In the genomic region with DNA sequence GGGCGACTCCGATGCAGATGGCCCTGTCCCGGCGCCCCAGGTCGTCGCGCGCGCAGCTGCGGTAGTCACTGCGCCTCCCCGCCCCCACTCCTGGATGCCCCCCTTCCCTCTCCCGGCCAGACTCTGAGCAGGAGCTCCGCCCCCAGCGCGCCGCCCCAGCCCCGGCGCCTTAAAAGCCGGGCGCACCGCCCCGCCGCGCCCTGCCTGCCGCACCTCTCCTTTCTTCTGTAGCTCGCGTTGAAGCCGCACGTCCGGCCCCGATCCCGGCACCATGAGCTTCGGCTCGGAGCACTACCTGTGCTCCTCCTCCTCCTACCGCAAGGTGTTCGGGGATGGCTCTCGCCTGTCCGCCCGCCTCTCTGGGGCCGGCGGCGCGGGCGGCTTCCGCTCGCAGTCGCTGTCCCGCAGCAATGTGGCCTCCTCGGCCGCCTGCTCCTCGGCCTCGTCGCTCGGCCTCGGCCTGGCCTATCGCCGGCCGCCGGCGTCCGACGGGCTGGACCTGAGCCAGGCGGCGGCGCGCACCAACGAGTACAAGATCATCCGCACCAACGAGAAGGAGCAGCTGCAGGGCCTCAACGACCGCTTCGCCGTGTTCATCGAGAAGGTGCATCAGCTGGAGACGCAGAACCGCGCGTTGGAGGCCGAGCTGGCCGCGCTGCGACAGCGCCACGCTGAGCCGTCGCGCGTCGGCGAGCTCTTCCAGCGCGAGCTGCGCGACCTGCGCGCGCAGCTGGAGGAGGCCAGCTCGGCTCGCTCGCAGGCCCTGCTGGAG, we compare ENCODE assay signal across 8 cellular contexts. TPM values are rescaled to one million over a fixed set of nuclear protein-coding genes. Genes with fewer than 3 reads are reported as not detected.
A peak's percentile ranks its signal among the peaks of the same experiment; 100 is the strongest.
DNase-seq lines count a peak whose midpoint lies in the region; ATAC-seq and TF ChIP-seq lines count a peak whose summit lies in the region.

Gene INA (plus strand): TSS at position 198 of the 772 bp plus-strand sequence. CDS start 74 bp downstream, at position 272.

- TF ChIP-seq CTCF in PC-9 (conservative IDR thresholded peaks at IDR 0.05) = no peak
- TF ChIP-seq CTCF in cardiac fibroblast (IDR thresholded peaks at IDR 0.05; ENCODE audit: low read depth, low read length) = no peak
- no peak for TF ChIP-seq CTCF in lower lobe of right lung (IDR thresholded peaks at IDR 0.05)
- TF ChIP-seq CTCF in tibial artery (IDR thresholded peaks at IDR 0.05) = no peak

- H2AFZ ChIP-seq in PC-9 = peak within 1 kb of the TSS; percentile 75

- no peaks in the 10 kb centered on the region for H4K20me1 ChIP-seq in PC-9 (ENCODE audit: insufficient read depth)

- H3K36me3 ChIP-seq in PC-9 (ENCODE audit: low read depth) (no peaks in the 10 kb centered on the region), lower lobe of right lung (no peaks in the 10 kb centered on the region), tibial artery (no peaks in the 10 kb centered on the region)

- H3K27ac ChIP-seq in PC-9 = no peak within 1 kb of the TSS
- no peak within 1 kb of the TSS for H3K27ac ChIP-seq in lower lobe of right lung
- no peak within 1 kb of the TSS for H3K27ac ChIP-seq in tibial artery

- ATAC-seq in lower lobe of right lung (no peak), GM19467 (IDR thresholded peaks at IDR 0.05; ENCODE audit: unreplicated experiment) (no peak), GM21423 (IDR thresholded peaks at IDR 0.05; ENCODE audit: unreplicated experiment) (no peak)

- no peaks in the 10 kb centered on the region for H3K9me2 ChIP-seq in PC-9 (ENCODE audit: insufficient read depth)

- DNase-seq in Ammon's horn (ENCODE audit: low spot score) = peak; percentile 42
- DNase-seq in GM19240 (ENCODE audit: insufficient read length, low spot score) = peak; percentile 39
- peak; percentile 49 to 55 for DNase-seq in PC-9
- DNase-seq in cardiac fibroblast (ENCODE audit: low read depth in 2 of 2) = peak; percentile 23 to 40
- DNase-seq in lower lobe of right lung = no peak
- DNase-seq in tibial artery = no peak

- BruUV-seq in PC-9 (replicated peaks; lab: Mats Ljungman, UMichigan) = TSS peak; percentile 31

- peaks cover 22% of the 10 kb centered on the region for H3F3A ChIP-seq in PC-9 (ENCODE audit: insufficient read depth, low read depth)

- H3K4me2 ChIP-seq in PC-9 = peak within 1 kb of the TSS; percentile 80

- no peaks in the 10 kb centered on the region for H3K9me3 ChIP-seq in PC-9 (ENCODE audit: insufficient read depth, low read depth)
- H3K9me3 ChIP-seq in lower lobe of right lung = no peaks in the 10 kb centered on the region
- no peaks in the 10 kb centered on the region for H3K9me3 ChIP-seq in tibial artery

- H3K4me1 ChIP-seq in PC-9 (replicated peaks; ENCODE audit: insufficient read depth) (peaks cover 29% of the 10 kb centered on the region), lower lobe of right lung (peaks cover 6% of the 10 kb centered on the region), tibial artery (peaks cover 0 to 31% (median 25%) of the 10 kb centered on the region in 4 donors)

- CTCF ChIA-PET in PC-9 (lab: Charles Lee) = interaction anchor here (0.6 to 1.1 kb wide), 3 partner anchors 29 to 775 kb away, joined by 3 read pairs; partner anchors contain the start of genes ACTR1A and CNNM2

- POLR2A ChIA-PET in PC-9 (lab: Charles Lee; ENCODE audit: unreplicated experiment) = no interaction called here

- intact Hi-C loops in PC-9 (cut with micrococcal nuclease; ENCODE audit: unreplicated experiment) = loop anchor here (5.0 kb wide), 1 partner anchor 35 kb away; no protein-coding TSS in a partner anchor
- intact Hi-C loops in lower lobe of right lung (cut with DNase I) = no loop called here
- intact Hi-C loops in tibial artery (cut with DNase I; ENCODE audit: low total_unique reads) = no loop called here

- H3K27me3 ChIP-seq in PC-9 (ENCODE audit: insufficient read depth, low read depth) = no peaks in the 10 kb centered on the region
- peaks cover 59% of the 10 kb centered on the region for H3K27me3 ChIP-seq in lower lobe of right lung (ENCODE audit: low read depth)
- H3K27me3 ChIP-seq in tibial artery = peaks cover 12 to 62% of the 10 kb centered on the region in 2 donors

- H3K79me2 ChIP-seq in PC-9 (ENCODE audit: low read depth) = peaks cover 8% of the 10 kb centered on the region; the same call in 1 of the 2 replicates

- H3K4me3 ChIP-seq in PC-9 (peak within 1 kb of the TSS; percentile 55), cardiac fibroblast (replicated peaks in 1 of 2; ENCODE audit: low read depth in 2 of 2, low read length in 2 of 2) (no peak within 1 kb of the TSS), lower lobe of right lung (peak within 1 kb of the TSS; percentile 31), tibial artery (peak within 1 kb of the TSS; percentile 7 to 35)

RNA-seq across cellular contexts. Expression of gene INA, which starts in this region (rescaled TPM):
- total RNA-seq in PC-9 (2021) (20.4 and 20.9 TPM in 2 replicates), lower lobe of right lung (not detected)

Comparison
In these comparisons a context has a peak if more than half of its experiments do, and no peak if none do; other contexts are left out.
1. RNA of gene INA (total RNA-seq): 20.4 to 20.9 TPM in PC-9; not detected in lower lobe of right lung (single experiment); every median in the first group is over 10 times any median in the second.
2. DNase-seq: peak in Ammon's horn (single experiment), GM19240 (single experiment), PC-9 (2 of 2) and cardiac fibroblast (2 of 2); none in lower lobe of right lung (single experiment) and tibial artery (0 of 2).
3. H3K4me3 ChIP-seq: peak in PC-9 (single experiment), lower lobe of right lung (single experiment) and tibial artery (2 of 2); none in cardiac fibroblast (0 of 2).